25 cellular contexts compared by ENCODE assay signal in the genomic region with DNA sequence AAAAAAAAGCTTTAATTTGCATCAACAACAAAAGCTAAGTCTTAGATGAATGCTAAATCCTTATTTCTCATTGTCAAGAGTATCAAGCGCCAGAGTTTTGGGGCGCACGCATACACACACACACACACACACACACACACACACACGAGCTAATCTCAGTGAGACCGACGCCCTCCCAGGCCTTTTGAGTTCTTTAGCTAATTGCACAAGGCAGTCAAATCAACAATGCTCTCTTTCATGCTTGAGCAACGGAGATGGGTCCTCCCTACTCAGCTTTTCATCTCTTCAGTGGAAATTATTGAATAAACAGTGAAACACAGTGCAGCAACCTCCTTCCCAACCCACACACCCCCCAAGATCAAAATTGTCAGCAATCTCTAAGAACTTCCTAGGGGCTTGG. TPM values are rescaled to one million over a fixed set of nuclear protein-coding genes. Genes with fewer than 3 reads are reported as not detected.
DNase-seq lines count a peak whose midpoint lies in the region; ATAC-seq and TF ChIP-seq lines count a peak whose summit lies in the region.
"Had no signal": no experiment of that assay in that cellular context is flagged by ENCODE, and none has a peak within 500 bp of the region (broad histone marks: within the 10 kb centered on the region; RNA-seq: fewer than 3 reads in every experiment).

No MANE protein-coding gene starts in this region.

- no peak for TF ChIP-seq POLR2A in thyroid gland (IDR thresholded peaks at IDR 0.05)

- H3K27me3 ChIP-seq in thyroid gland, result no peaks in the 10 kb centered on the region
- H3K27me3 ChIP-seq: BLaER1 had no signal

- no peak overlapping the region for H3K27ac Mint-ChIP-seq in activated naive CD4-positive, alpha-beta T cell treated with anti-CD3 and anti-CD28 coated beads, Interleukin-2, amount 50 U/mL, for 72 hours
- H3K27ac Mint-ChIP-seq: CD4-positive, alpha-beta T cell had no signal

- no peak for TF ChIP-seq CTCF in thyroid gland (IDR thresholded peaks at IDR 0.05)

- H3K9me3 ChIP-seq in thyroid gland, result no peaks in the 10 kb centered on the region
- H3K9me3 ChIP-seq: BLaER1, Caco-2 had no signal

- DNase-seq in DMS79 treated with DMSO at 0.1 percent for 48 hours (lab: John Stamatoyannopoulos, UW) (peak; percentile 20), DMS79 (lab: John Stamatoyannopoulos, UW) (no peak), left ventricle myocardium superior (no peak), cardiac septum (ENCODE audit: low spot score) (no peak), SW480 (ENCODE audit: low spot score) (peak; percentile 17), thyroid gland (peak; percentile 29 to 37)
- no peak for DNase-seq in activated naive CD4-positive, alpha-beta T cell treated with anti-CD3 and anti-CD28 coated beads, Interleukin-2, amount 50 U/mL, for 72 hours (ENCODE audit: low spot score in 2 of 2)
- DNase-seq: ACHN; Caco-2; CD4-positive, alpha-beta T cell; DMS 273 treated with DMSO at 0.1 percent for 48 hours; H7; Kasumi-1; NCI-H146; NCI-H2029; NCI-H2171 treated with DMSO at 0.1 percent for 48 hours; NCI-H446 treated with DMSO at 0.1 percent for 48 hours; SIG-M5; T-helper 1 cell had no signal

- H3K9me3 Mint-ChIP-seq in activated naive CD4-positive, alpha-beta T cell treated with anti-CD3 and anti-CD28 coated beads, Interleukin-2, amount 50 U/mL, for 72 hours, result no peaks in the 10 kb centered on the region
- H3K9me3 Mint-ChIP-seq: CD4-positive, alpha-beta T cell had no signal

- intact Hi-C loops in left ventricle myocardium superior (cut with micrococcal nuclease), result no loop called here
- intact Hi-C loops in cardiac septum (cut with DNase I), result no loop called here
- intact Hi-C loops in thyroid gland (cut with DNase I), result no loop called here

- H3K4me1 ChIP-seq in thyroid gland, result peaks cover 0 to 9% of the 10 kb centered on the region in 2 donors
- H3K4me1 ChIP-seq: BLaER1, Caco-2 had no signal

- 49 to 62% methylated on average over 7 of the region's 7 CpGs for WGBS in thyroid gland, 2 donors

- H3K36me3 Mint-ChIP-seq in activated naive CD4-positive, alpha-beta T cell treated with anti-CD3 and anti-CD28 coated beads, Interleukin-2, amount 50 U/mL, for 72 hours, result no peaks in the 10 kb centered on the region

- no peak overlapping the region for H3K4me3 ChIP-seq in thyroid gland (replicated peaks in 1 of 3)
- H3K4me3 ChIP-seq: BLaER1 had no signal

- peak; percentile 41 for ATAC-seq in left ventricle myocardium superior
- no peak for ATAC-seq in activated naive CD4-positive, alpha-beta T cell treated with anti-CD3 and anti-CD28 coated beads, Interleukin-2, amount 50 U/mL, for 72 hours
- ATAC-seq in esophagus mucosa, result no peak
- ATAC-seq: SK-N-SH treated with all-trans-retinoic acid at 6 μM for 48 hours had no signal

- no peak overlapping the region for H3K27ac ChIP-seq in thyroid gland
- H3K27ac ChIP-seq: 22Rv1, BLaER1 had no signal

- H3K36me3 ChIP-seq in thyroid gland, result no peaks in the 10 kb centered on the region
- H3K36me3 ChIP-seq: BLaER1 had no signal

RNA-seq across cellular contexts. Expression of a gene that starts 19.2 kb away (rescaled TPM):
- total RNA-seq in left ventricle myocardium superior (not detected), cardiac septum (not detected), thyroid gland (not detected), esophagus mucosa (not detected)
- total RNA-seq in activated naive CD4-positive, alpha-beta T cell treated with anti-CD3 and anti-CD28 coated beads, Interleukin-2, amount 50 U/mL, for 72 hours, result not detected
- total RNA-seq: Caco-2; CD4-positive, alpha-beta T cell; G401; H7; MCF 10A had no signal

RNA-seq across cellular contexts. Expression of a gene that starts 19.3 kb away (rescaled TPM):
- 28.9 TPM for total RNA-seq in left ventricle myocardium superior
- 38.1 TPM for total RNA-seq in cardiac septum
- 100 to 1,000 TPM in 1 of 4 donors, 10 to 100 TPM in 3; 56.4 to 103 (median 79.3) TPM for total RNA-seq in thyroid gland
- total RNA-seq in activated naive CD4-positive, alpha-beta T cell treated with anti-CD3 and anti-CD28 coated beads, Interleukin-2, amount 50 U/mL, for 72 hours, result not detected
- total RNA-seq in esophagus mucosa, result 13.9 TPM
- total RNA-seq: CD4-positive, alpha-beta T cell had no signal

RNA-seq across cellular contexts. Expression of a gene that starts 41.0 kb away (rescaled TPM):
- total RNA-seq in left ventricle myocardium superior (not detected), cardiac septum (not detected), thyroid gland (not detected), esophagus mucosa (not detected)
- total RNA-seq in activated naive CD4-positive, alpha-beta T cell treated with anti-CD3 and anti-CD28 coated beads, Interleukin-2, amount 50 U/mL, for 72 hours, result not detected
- total RNA-seq: Caco-2; CD4-positive, alpha-beta T cell; G401; H7; MCF 10A had no signal

Comparison
In these comparisons a context has a peak if more than half of its experiments do, and no peak if none do; other contexts are left out.
1. DNase-seq: peak in DMS79 treated with DMSO at 0.1 percent for 48 hours (single experiment), SW480 (single experiment) and thyroid gland (2 of 2); none in DMS79 (single experiment), left ventricle myocardium superior (single experiment), cardiac septum (single experiment) and activated naive CD4-positive, alpha-beta T cell treated with anti-CD3 and anti-CD28 coated beads, Interleukin-2, amount 50 U/mL, for 72 hours (0 of 2).
2. RNA of a gene that starts 19.3 kb away (total RNA-seq): 56.4 to 103 TPM in thyroid gland, 38.1 TPM in cardiac septum (single experiment), 28.9 TPM in left ventricle myocardium superior (single experiment) and 13.9 TPM in esophagus mucosa (single experiment); not detected in activated naive CD4-positive, alpha-beta T cell treated with anti-CD3 and anti-CD28 coated beads, Interleukin-2, amount 50 U/mL, for 72 hours; every median in the first group is over 10 times any median in the second.